Comparison of ENCODE assay signal across 9 cellular contexts in genomic region chr7:92988051-92988450, GRCh38.
DNase-seq lines count a peak whose midpoint lies in the region; ATAC-seq and TF ChIP-seq lines count a peak whose summit lies in the region.
"Had no signal": no experiment of that assay in that cellular context is flagged by ENCODE, and none has a peak within 500 bp of the region (broad histone marks: within the 10 kb centered on the region; RNA-seq: fewer than 3 reads in every experiment).

No MANE protein-coding gene starts in this region.

- no peak overlapping the region for H3K4me3 Mint-ChIP-seq in WTC11
- no peak overlapping the region for H3K4me3 Mint-ChIP-seq in activated T-helper 17 cell treated with anti-CD3 and anti-CD28 coated beads, Interleukin-2, amount 50 U/mL, for 72 hours
- H3K4me3 Mint-ChIP-seq: activated naive CD4-positive, alpha-beta T cell treated with anti-CD3 and anti-CD28 coated beads for 36 hours had no signal

- no peaks in the 10 kb centered on the region for H3K27me3 Mint-ChIP-seq in WTC11 (ENCODE audit: low read depth)
- peaks cover 14% of the 10 kb centered on the region for H3K27me3 Mint-ChIP-seq in activated T-helper 17 cell treated with anti-CD3 and anti-CD28 coated beads, Interleukin-2, amount 50 U/mL, for 72 hours

- no peaks in the 10 kb centered on the region for H3K36me3 Mint-ChIP-seq in WTC11
- H3K36me3 Mint-ChIP-seq in activated T-helper 17 cell treated with anti-CD3 and anti-CD28 coated beads, Interleukin-2, amount 50 U/mL, for 72 hours (ENCODE audit: low read depth) = no peaks in the 10 kb centered on the region

- no peak for TF ChIP-seq POLR2A in uterus (IDR thresholded peaks at IDR 0.05)

- H3K4me1 ChIP-seq in heart right ventricle (no peaks in the 10 kb centered on the region), uterus (no peaks in the 10 kb centered on the region)

- intact Hi-C loops in heart right ventricle (cut with DNase I) = loop anchor here in 2 of 10 donors (2.0 to 5.0 kb wide), 2 partner anchors 366 to 367 kb away; no protein-coding TSS in a partner anchor
- intact Hi-C loops in Right ventricle myocardium superior (cut with DNase I) = no loop called here
- intact Hi-C loops in uterus (cut with DNase I; ENCODE audit: low total_unique reads) = no loop called here

- POLR2A ChIA-PET in WTC11 (lab: Charles Lee) = no interaction called here

- CTCF ChIA-PET in WTC11 (lab: Charles Lee) = interaction anchor here (0.7 to 0.9 kb wide), 2 partner anchors 63 to 108 kb away, joined by 3 to 19 read pairs; no protein-coding TSS in a partner anchor

- H3K27ac Mint-ChIP-seq in WTC11 = no peak overlapping the region
- no peak overlapping the region for H3K27ac Mint-ChIP-seq in activated T-helper 17 cell treated with anti-CD3 and anti-CD28 coated beads, Interleukin-2, amount 50 U/mL, for 72 hours
- H3K27ac Mint-ChIP-seq: activated naive CD4-positive, alpha-beta T cell treated with anti-CD3 and anti-CD28 coated beads for 36 hours had no signal

- H3K4me3 ChIP-seq in heart right ventricle (no peak overlapping the region), uterus (no peak overlapping the region)

- no peaks in the 10 kb centered on the region for H3K27me3 ChIP-seq in heart right ventricle
- no peaks in the 10 kb centered on the region for H3K27me3 ChIP-seq in uterus

- H3K4me1 Mint-ChIP-seq in WTC11 = peaks cover 19% of the 10 kb centered on the region
- no peaks in the 10 kb centered on the region for H3K4me1 Mint-ChIP-seq in activated T-helper 17 cell treated with anti-CD3 and anti-CD28 coated beads, Interleukin-2, amount 50 U/mL, for 72 hours

- H3K9me3 ChIP-seq in heart right ventricle = no peaks in the 10 kb centered on the region
- no peaks in the 10 kb centered on the region for H3K9me3 ChIP-seq in uterus

- H3K36me3 ChIP-seq in heart right ventricle = no peaks in the 10 kb centered on the region
- H3K36me3 ChIP-seq in uterus = no peaks in the 10 kb centered on the region

- TF ChIP-seq CTCF in heart right ventricle (IDR thresholded peaks at IDR 0.05) (peak in 8 of 9 donors; percentile 15 to 54 (median 39)), WTC11 (IDR thresholded peaks at IDR 0.05) (no peak), uterus (IDR thresholded peaks at IDR 0.05) (peak in 3 of 4 experiments; percentile 23 to 25 (median 25)), omental fat pad (IDR thresholded peaks at IDR 0.05) (peak in 1 of 3 donors; percentile 20)

- DNase-seq in heart right ventricle (no peak), Right ventricle myocardium superior (no peak), WTC11 (ENCODE audit: low spot score) (no peak), iPS-NIHi11 (ENCODE audit: low spot score) (peak; percentile 41), uterus (no peak), omental fat pad (ENCODE audit: low spot score) (no peak)
- no peak for DNase-seq in activated CD4-positive, CD25-positive, alpha-beta regulatory T cell treated with anti-CD3 and anti-CD28 coated beads, Interleukin-2, amount 50 U/mL, for 72 hours
- DNase-seq: activated naive CD4-positive, alpha-beta T cell treated with anti-CD3 and anti-CD28 coated beads for 36 hours had no signal

- H3K9me3 Mint-ChIP-seq in WTC11 = peaks cover 3% of the 10 kb centered on the region; the same call in 1 of the 2 replicates
- H3K9me3 Mint-ChIP-seq in activated T-helper 17 cell treated with anti-CD3 and anti-CD28 coated beads, Interleukin-2, amount 50 U/mL, for 72 hours = no peaks in the 10 kb centered on the region
- H3K9me3 Mint-ChIP-seq: activated naive CD4-positive, alpha-beta T cell treated with anti-CD3 and anti-CD28 coated beads for 36 hours had no signal

- ATAC-seq in heart right ventricle (peak in 1 of 8 donors; percentile 25), Right ventricle myocardium superior (ENCODE audit: poor library complexity) (no peak), WTC11 (peak; percentile 63), omental fat pad (ENCODE audit: low FRiP score) (no peak)
- ATAC-seq in activated T-helper 17 cell treated with anti-CD3 and anti-CD28 coated beads, Interleukin-2, amount 50 U/mL, for 72 hours (replicated peaks) = no peak

- H3K27ac ChIP-seq in heart right ventricle (no peak overlapping the region), uterus (no peak overlapping the region)

TF ChIP-seq in WTC11, 78 proteins besides CTCF, POLR2A, EP300 and RAD21:
- TF ChIP-seq HMGXB4 (CRISPR knock-in tag; IDR thresholded peaks at IDR 0.05) (no peak), NR3C1 (CRISPR knock-in tag; conservative IDR thresholded peaks at IDR 0.05; ENCODE audit: low read depth) (no peak), NFYB (CRISPR knock-in tag; conservative IDR thresholded peaks at IDR 0.05; ENCODE audit: low read depth) (no peak), OVOL2 (CRISPR knock-in tag; IDR thresholded peaks at IDR 0.05; ENCODE audit: borderline replicate concordance) (no peak), ZNF512 (CRISPR knock-in tag; IDR thresholded peaks at IDR 0.05; ENCODE audit: borderline replicate concordance) (no peak), GRHL2 (CRISPR knock-in tag; IDR thresholded peaks at IDR 0.05; ENCODE audit: insufficient replicate concordance, severe bottlenecking) (no peak), ZBTB43 (CRISPR knock-in tag; IDR thresholded peaks at IDR 0.05) (no peak), IRF2 (CRISPR knock-in tag; IDR thresholded peaks at IDR 0.05; ENCODE audit: borderline replicate concordance, low read depth) (no peak)
